Comparison of ENCODE assay signal across 8 cellular contexts in genomic region chr2:61178603-61179545, GRCh38. TPM values are rescaled to one million over a fixed set of nuclear protein-coding genes. Genes with fewer than 3 reads are reported as not detected.
DNase-seq lines count a peak whose midpoint lies in the region; TF ChIP-seq lines count a peak whose summit lies in the region.

No MANE protein-coding gene starts in this region.

- 81 to 88% (median 84%) methylated on average over 22 of the region's 22 CpGs for WGBS in stomach, 5 donors

- H3K9me3 ChIP-seq in left ventricle myocardium inferior (replicated peaks), result no peaks in the 10 kb centered on the region
- no peaks in the 10 kb centered on the region for H3K9me3 ChIP-seq in stomach

- CTCF ChIA-PET in activated CD4-positive, alpha-beta T cell treated with anti-CD3 and anti-CD28 coated beads, Interleukin-2, amount 10 ng/mL, durations not matched to agents 7 days and 5 days (lab: Charles Lee), result interaction anchor here (1.2 to 1.9 kb wide), 4 partner anchors 9 to 61 kb away, joined by 3 to 9 read pairs (median 6); no protein-coding TSS in a partner anchor

- peak overlapping the region; percentile 91 for H3K4me3 Mint-ChIP-seq in activated CD4-positive, alpha-beta T cell treated with anti-CD3 and anti-CD28 coated beads, Interleukin-2, amount 10 ng/mL, durations not matched to agents 7 days and 5 days

- TF ChIP-seq POLR2A in stomach (IDR thresholded peaks at IDR 0.05), result no peak

- no peaks in the 10 kb centered on the region for H3K27me3 ChIP-seq in left ventricle myocardium inferior (ENCODE audit: low read depth)
- no peaks in the 10 kb centered on the region for H3K27me3 ChIP-seq in stomach

- peaks cover 52% of the 10 kb centered on the region for H3K36me3 Mint-ChIP-seq in activated CD4-positive, alpha-beta T cell treated with anti-CD3 and anti-CD28 coated beads, Interleukin-2, amount 10 ng/mL, durations not matched to agents 7 days and 5 days (ENCODE audit: low read depth)

- TF ChIP-seq EP300 in stomach (IDR thresholded peaks at IDR 0.05), result no peak

- H3K4me3 ChIP-seq in left ventricle myocardium inferior, result peak overlapping the region; percentile 90
- peak overlapping the region; percentile 71 to 87 (median 74) for H3K4me3 ChIP-seq in stomach

- TF ChIP-seq CTCF in left ventricle myocardium inferior (IDR thresholded peaks at IDR 0.05; ENCODE audit: borderline replicate concordance), result no peak
- no peak for TF ChIP-seq CTCF in stomach (IDR thresholded peaks at IDR 0.05)

- POLR2A ChIA-PET in activated CD4-positive, alpha-beta T cell treated with anti-CD3 and anti-CD28 coated beads, Interleukin-2, amount 10 ng/mL, durations not matched to agents 7 days and 5 days (lab: Charles Lee), result no interaction called here

- H3K36me3 ChIP-seq in left ventricle myocardium inferior (peaks cover 32% of the 10 kb centered on the region), stomach (peaks cover 32 to 40% (median 34%) of the 10 kb centered on the region in 4 donors)

- H3K4me1 Mint-ChIP-seq in activated CD4-positive, alpha-beta T cell treated with anti-CD3 and anti-CD28 coated beads, Interleukin-2, amount 10 ng/mL, durations not matched to agents 7 days and 5 days, result peaks cover 75% of the 10 kb centered on the region

- H3K27ac Mint-ChIP-seq in activated CD4-positive, alpha-beta T cell treated with anti-CD3 and anti-CD28 coated beads, Interleukin-2, amount 10 ng/mL, durations not matched to agents 7 days and 5 days, result peak overlapping the region; percentile 98

- peaks cover 2% of the 10 kb centered on the region for H3K27me3 Mint-ChIP-seq in activated CD4-positive, alpha-beta T cell treated with anti-CD3 and anti-CD28 coated beads, Interleukin-2, amount 10 ng/mL, durations not matched to agents 7 days and 5 days

- intact Hi-C loops in left ventricle myocardium inferior (cut with micrococcal nuclease), result no loop called here
- intact Hi-C loops in stomach (cut with DNase I; ENCODE audit: low total_unique reads), result no loop called here

- H3K27ac ChIP-seq in left ventricle myocardium inferior (replicated peaks), result peak overlapping the region; percentile 99
- peak overlapping the region; percentile 94 to 100 (median 99) for H3K27ac ChIP-seq in stomach

- H3K4me1 ChIP-seq in left ventricle myocardium inferior (peaks cover 66% of the 10 kb centered on the region), stomach (peaks cover 42 to 64% (median 56%) of the 10 kb centered on the region in 4 donors)

- peak; percentile 59 for DNase-seq in activated CD8-positive, alpha-beta memory T cell treated with anti-CD3 and anti-CD28 coated beads for 24 hours
- no peak for DNase-seq in activated CD8-positive, alpha-beta memory T cell treated with anti-CD3 and anti-CD28 coated beads, Interleukin-2, amount 50 U/mL, for 4 hours
- DNase-seq in activated CD4-positive, alpha-beta T cell treated with anti-CD3 and anti-CD28 coated beads, Interleukin-2, amount 10 ng/mL, durations not matched to agents 7 days and 5 days, result no peak
- DNase-seq in left ventricle myocardium inferior (no peak), stomach (no peak), NCI-H187 (lab: John Stamatoyannopoulos, UW) (no peak), NCI-H2029 (lab: John Stamatoyannopoulos, UW) (no peak), HuH-7.5 (ENCODE audit: low spot score) (no peak)

- no peaks in the 10 kb centered on the region for H3K9me3 Mint-ChIP-seq in activated CD4-positive, alpha-beta T cell treated with anti-CD3 and anti-CD28 coated beads, Interleukin-2, amount 10 ng/mL, durations not matched to agents 7 days and 5 days

RNA-seq across cellular contexts. Expression of gene C2orf74, which starts 16.9 kb away (rescaled TPM):
- total RNA-seq in activated CD4-positive, alpha-beta T cell treated with anti-CD3 and anti-CD28 coated beads, Interleukin-2, amount 10 ng/mL, durations not matched to agents 7 days and 5 days, result 1 to 10 TPM; 7.1 to 9.1 TPM
- 33.7 TPM for total RNA-seq in left ventricle myocardium inferior
- 10 to 100 TPM in 2 of 5 donors, 1 to 10 TPM in 1, not detected in 2; 1.8 to 46.9 (median 35.2) TPM for total RNA-seq in stomach
- 10 to 100 TPM; 15.8 to 26.6 (median 20.7) TPM for polyA plus RNA-seq in stomach
